16 cellular contexts compared by ENCODE assay signal in the genomic region with DNA sequence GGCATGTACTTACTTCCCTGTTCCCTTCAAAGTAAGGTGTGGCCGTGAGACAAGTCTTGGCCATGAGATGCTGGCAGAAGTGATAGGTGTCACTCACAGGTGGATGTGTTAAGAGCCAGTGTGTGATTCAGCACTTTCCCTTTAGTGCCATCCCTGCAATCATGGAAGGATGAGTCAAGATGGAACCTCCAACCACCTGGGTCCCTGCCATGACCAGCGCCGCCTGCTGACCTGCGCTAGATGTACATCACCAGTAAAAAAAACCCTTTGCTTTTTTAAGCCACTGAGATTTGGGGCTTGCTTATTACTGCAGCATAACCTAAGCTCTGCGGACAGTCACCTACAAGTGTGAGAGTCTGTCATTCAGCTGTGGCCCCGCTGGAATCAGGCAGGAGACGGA.
DNase-seq lines count a peak whose midpoint lies in the region; ATAC-seq, FAIRE-seq and TF ChIP-seq lines count a peak whose summit lies in the region.
"Had no signal": no experiment of that assay in that cellular context is flagged by ENCODE, and none has a peak within 500 bp of the region (broad histone marks: within the 10 kb centered on the region; RNA-seq: fewer than 3 reads in every experiment).

No MANE protein-coding gene starts in this region.

- DNase-seq in DMS53 (lab: John Stamatoyannopoulos, UW) (peak; percentile 59), HCT116 (ENCODE audit: low read depth, low spot score) (no peak), K562 (ENCODE audit: extremely low read depth in 1 of 4, low spot score in 3 of 4) (peak; percentile 53 to 68 (median 56)), right lobe of liver (no peak), spleen (no peak), amniotic stem cell (lab: John Stamatoyannopoulos, UW) (no peak), NCI-H748 (lab: John Stamatoyannopoulos, UW; ENCODE audit: unreplicated experiment) (no peak), dedifferentiated amniotic fluid mesenchymal stem cell (ENCODE audit: extremely low spot score) (no peak)
- DNase-seq: activated CD8-positive, alpha-beta memory T cell treated with anti-CD3 and anti-CD28 coated beads, Interleukin-2, amount 10 ng/mL, durations not matched to agents 7 days and 5 days; BE2C; effector CD4-positive, alpha-beta T cell; NCI-H1436 treated with DMSO at 0.1 percent for 48 hours; right cardiac atrium; stimulated activated CD4-positive, alpha-beta T cell treated with anti-CD3 and anti-CD28 coated beads, Interleukin-4, amount 100 ng/mL, for 1 hour had no signal

- peak in 2 of 3 experiments; percentile 39 to 43; a peak in 4 of 6 replicates for TF ChIP-seq CTCF in HCT116 (IDR thresholded peaks at IDR 0.05 in 2 of 3, conservative IDR thresholded peaks at IDR 0.05 in 1 of 3; ENCODE audit: borderline replicate concordance in 1 of 3, insufficient read depth in 1 of 3, low read depth in 2 of 3, low read length in 2 of 3)
- peak; percentile 69 to 82 (median 72) for TF ChIP-seq CTCF in K562 (IDR thresholded peaks at IDR 0.05 in 2 of 3, conservative IDR thresholded peaks at IDR 0.05 in 1 of 3; ENCODE audit: insufficient read depth in 2 of 3, low read depth in 1 of 3, low read length in 3 of 3)
- peak in 1 of 4 donors; percentile 24 for TF ChIP-seq CTCF in right lobe of liver (IDR thresholded peaks at IDR 0.05)
- TF ChIP-seq CTCF in spleen (IDR thresholded peaks at IDR 0.05 in 8 of 11, conservative IDR thresholded peaks at IDR 0.05 in 3 of 11) = no peak

- H3K4me3 ChIP-seq in HCT116 (replicated peaks in 1 of 2; ENCODE audit: low read depth in 1 of 2, low read length in 2 of 2) = no peak overlapping the region
- no peak overlapping the region for H3K4me3 ChIP-seq in K562
- no peak overlapping the region for H3K4me3 ChIP-seq in right lobe of liver
- no peak overlapping the region for H3K4me3 ChIP-seq in spleen
- H3K4me3 ChIP-seq: lung had no signal

- intact Hi-C loops in HCT116 (cut with micrococcal nuclease) (no loop called here), K562 (cut with micrococcal nuclease) (loop anchor here (2.0 kb wide), 1 partner anchor 72 kb away; no protein-coding TSS in a partner anchor), right lobe of liver (cut with DNase I) (no loop called here), spleen (cut with DNase I; ENCODE audit: low total_unique reads) (no loop called here)

- H3K79me2 ChIP-seq in HCT116 (ENCODE audit: insufficient read depth, low read length) (no peaks in the 10 kb centered on the region), K562 (ENCODE audit: control insufficient read depth, insufficient read depth, low read length) (no peaks in the 10 kb centered on the region)

- no peaks in the 10 kb centered on the region for H3K27me3 ChIP-seq in HCT116 (ENCODE audit: insufficient read depth, low read length)
- peaks cover 0 to 5% of the 10 kb centered on the region in 2 experiments; a peak in 2 of 5 replicates for H3K27me3 ChIP-seq in K562 (ENCODE audit: control insufficient read depth in 2 of 2, insufficient read depth in 2 of 2, low read length in 2 of 2)
- H3K27me3 ChIP-seq in right lobe of liver = no peaks in the 10 kb centered on the region
- no peaks in the 10 kb centered on the region for H3K27me3 ChIP-seq in spleen (replicated peaks in 1 of 7)
- H3K27me3 ChIP-seq: BE2C had no signal

- BruUV-seq in HCT116 (replicated peaks; lab: Mats Ljungman, UMichigan) = no TSS peak
- BruUV-seq in K562 (replicated peaks; lab: Mats Ljungman, UMichigan) = no TSS peak

- POLR2A ChIA-PET in HCT116 (lab: Charles Lee) (no interaction called here), K562 (lab: Yijun Ruan, JAX) (interaction anchor here (0.6 to 1.3 kb wide), 2 partner anchors 9 to 13 kb away, joined by 3 read pairs; no protein-coding TSS in a partner anchor)

- peak; percentile 33 for TF ChIP-seq RAD21 in HCT116 (IDR thresholded peaks at IDR 0.05; ENCODE audit: low read depth)
- peak; percentile 44 to 78 for TF ChIP-seq RAD21 in K562 (CRISPR knock-in tag; conservative IDR thresholded peaks at IDR 0.05 in 1 of 2, IDR thresholded peaks at IDR 0.05 in 1 of 2)

- H3K9me3 ChIP-seq in HCT116 (ENCODE audit: control insufficient read depth in 1 of 2, insufficient read depth in 1 of 2, low read depth in 1 of 2, low read length in 2 of 2) (no peaks in the 10 kb centered on the region), K562 (replicated peaks; ENCODE audit: control insufficient read depth, insufficient read depth, low read depth, low read length) (0 out of 2 replicates have a peak, but pooled peaks cover 2% of the 10 kb centered on the region), right lobe of liver (no peaks in the 10 kb centered on the region), spleen (no peaks in the 10 kb centered on the region)
- H3K9me3 ChIP-seq: BE2C had no signal

- CTCF ChIA-PET in HCT116 (lab: Charles Lee) = no interaction called here
- CTCF ChIA-PET in K562 (lab: Yijun Ruan, JAX; ENCODE audit: low intra/inter-chr PET ratio) = no interaction called here

- 23% methylated on average over 7 of the region's 7 CpGs for WGBS in K562 (ENCODE audit: insufficient coverage, low coverage, missing lambda C conversion rate)
- WGBS in right lobe of liver (ENCODE audit: insufficient coverage, low coverage, low lambda C conversion rate, missing lambda C conversion rate) = 69% methylated on average over 2 of the region's 7 CpGs
- WGBS in spleen, 5 donors = 86 to 96% (median 94%) methylated on average over 7 of the region's 7 CpGs

- H3K4me2 ChIP-seq in HCT116 (ENCODE audit: low read length) (no peak overlapping the region), K562 (ENCODE audit: insufficient read depth, low read length) (no peak overlapping the region)
- H3K4me2 ChIP-seq: KMS-11 had no signal

- H3K9me2 ChIP-seq in HCT116 (ENCODE audit: insufficient read depth) = no peaks in the 10 kb centered on the region

- H4K20me1 ChIP-seq in HCT116 (ENCODE audit: insufficient read depth) (no peaks in the 10 kb centered on the region), K562 (replicated peaks; ENCODE audit: control insufficient read depth, insufficient read depth, low read length) (no peaks in the 10 kb centered on the region)

- H3K27ac ChIP-seq in HCT116 (ENCODE audit: low read depth, low read length) (no peak overlapping the region), K562 (ENCODE audit: extremely low read depth, low read depth, low read length) (no peak overlapping the region), right lobe of liver (peak overlapping the region in 2 of 3 donors; percentile 30 to 53), spleen (peak overlapping the region in 2 of 8 donors; percentile 9 to 19)
- H3K27ac ChIP-seq: KMS-11 had no signal

- H3K9ac ChIP-seq in HCT116 (ENCODE audit: low read length) = no peak overlapping the region
- no peak overlapping the region for H3K9ac ChIP-seq in K562 (ENCODE audit: insufficient read depth in 1 of 2, low read depth in 2 of 2, low read length in 2 of 2)
- H3K9ac ChIP-seq: KMS-11 had no signal

- TF ChIP-seq EP300 in K562 (IDR thresholded peaks at IDR 0.05; ENCODE audit: low read length) = no peak

- H2AFZ ChIP-seq in HCT116 (ENCODE audit: low read depth, low read length, poor library complexity, severe bottlenecking) = no peak overlapping the region
- no peak overlapping the region for H2AFZ ChIP-seq in K562 (ENCODE audit: low read depth, low read length)

- RAD21 ChIA-PET in HCT116 (lab: Charles Lee; ENCODE audit: low non-redundant PET in 1 of 2, low total read pairs in 2 of 2, uncharacterized antibody in 2 of 2, unreplicated experiment in 2 of 2) = no interaction called here

- no peaks in the 10 kb centered on the region for H3K9me1 ChIP-seq in K562 (ENCODE audit: control insufficient read depth, insufficient read depth, low read length)

- H3K4me1 ChIP-seq in HCT116 (ENCODE audit: control insufficient read depth in 1 of 2, insufficient read depth in 2 of 2, low read length in 2 of 2) (peaks cover 0 to 8% of the 10 kb centered on the region in 2 experiments; a peak in 3 of 4 replicates), K562 (replicated peaks in 1 of 2; ENCODE audit: control insufficient read depth in 2 of 2, insufficient read depth in 2 of 2, low read length in 2 of 2) (no peaks in the 10 kb centered on the region; a peak in 1 of 5 replicates), right lobe of liver (peaks cover 0 to 20% (median 6%) of the 10 kb centered on the region in 4 donors), spleen (peaks cover 0 to 21% (median 1%) of the 10 kb centered on the region in 6 donors)

- TF ChIP-seq POLR2A in HCT116 (IDR thresholded peaks at IDR 0.05; ENCODE audit: borderline replicate concordance, extremely low read depth, insufficient read depth, insufficient read length) (no peak), K562 (conservative IDR thresholded peaks at IDR 0.05) (no peak), right lobe of liver (IDR thresholded peaks at IDR 0.05) (peak; percentile 28), spleen (IDR thresholded peaks at IDR 0.05) (no peak)

- no peak for FAIRE-seq in K562 (lab: Jason Lieb, UNC)

- H3K36me3 ChIP-seq in HCT116 (ENCODE audit: control insufficient read depth in 1 of 2, insufficient read depth in 2 of 2, low read length in 2 of 2) = no peaks in the 10 kb centered on the region
- no peaks in the 10 kb centered on the region for H3K36me3 ChIP-seq in K562 (ENCODE audit: control insufficient read depth, insufficient read depth, low read length)
- H3K36me3 ChIP-seq in right lobe of liver = no peaks in the 10 kb centered on the region
- H3K36me3 ChIP-seq in spleen = no peaks in the 10 kb centered on the region
- H3K36me3 ChIP-seq: BE2C had no signal

- ATAC-seq in HCT116 (peak; percentile 59), K562 (peak; percentile 75), right lobe of liver (peak in 1 of 4 donors; percentile 5)
- ATAC-seq: activated CD8-positive, alpha-beta memory T cell treated with anti-CD3 and anti-CD28 coated beads, Interleukin-2, amount 10 ng/mL, durations not matched to agents 7 days and 5 days; right cardiac atrium had no signal

- in situ Hi-C loops in K562 (cut with MboI) = no loop called here

TF ChIP-seq in HCT116, 20 proteins besides CTCF, POLR2A, EP300 and RAD21 (continues in another document):
- no peak for TF ChIP-seq YY1 (IDR thresholded peaks at IDR 0.05; ENCODE audit: extremely low read depth, insufficient replicate concordance, low read depth, low read length)

TF ChIP-seq in K562, 482 proteins besides CTCF, POLR2A, EP300 and RAD21 (continues in another document):
- TF ChIP-seq KDM2B (CRISPR knock-in tag; IDR thresholded peaks at IDR 0.05) = no peak
- TF ChIP-seq, protein P1, sequence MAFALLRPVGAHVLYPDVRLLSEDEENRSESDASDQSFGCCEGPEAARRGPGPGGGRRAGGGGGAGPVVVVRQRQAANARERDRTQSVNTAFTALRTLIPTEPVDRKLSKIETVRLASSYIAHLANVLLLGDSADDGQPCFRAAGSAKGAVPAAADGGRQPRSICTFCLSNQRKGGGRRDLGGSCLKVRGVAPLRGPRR (CRISPR knock-in tag; IDR thresholded peaks at IDR 0.05) = no peak
- no peak for TF ChIP-seq ARID2 (IDR thresholded peaks at IDR 0.05)
- TF ChIP-seq TCF7L2 (IDR thresholded peaks at IDR 0.05; ENCODE audit: low read depth, low read length) = no peak
- peak; percentile 66; the same call in 1 of the 2 replicates for TF ChIP-seq JUN (IDR thresholded peaks at IDR 0.05; ENCODE audit: borderline replicate concordance, low read depth, low read length)
- TF ChIP-seq JUN (CRISPR knock-in tag; IDR thresholded peaks at IDR 0.05; ENCODE audit: borderline replicate concordance) = no peak

Comparison
In these comparisons a context has a peak if more than half of its experiments do, and no peak if none do; other contexts are left out.
1. DNase-seq: peak in DMS53 (single experiment) and K562 (4 of 4); none in HCT116 (single experiment), right lobe of liver (0 of 3), spleen (single experiment), amniotic stem cell (single experiment), NCI-H748 (single experiment) and dedifferentiated amniotic fluid mesenchymal stem cell (single experiment).
2. H3K27ac ChIP-seq: peak in right lobe of liver (2 of 3); none in HCT116 (single experiment) and K562 (single experiment).
3. CTCF ChIP-seq: peak in HCT116 (2 of 3) and K562 (3 of 3); none in spleen (0 of 11).